ENCODE assay signal across 17 cellular contexts in genomic region chr1:94636625-94637024, GRCh38.
DNase-seq lines count a peak whose midpoint lies in the region; ATAC-seq, FAIRE-seq and TF ChIP-seq lines count a peak whose summit lies in the region.
"Had no signal": no experiment of that assay in that cellular context is flagged by ENCODE, and none has a peak within 500 bp of the region (broad histone marks: within the 10 kb centered on the region; RNA-seq: fewer than 3 reads in every experiment).

No MANE protein-coding gene starts in this region.

- H3K4me1 Mint-ChIP-seq in activated T-helper 2 cell treated with anti-CD3 and anti-CD28 coated beads, Interferon-gamma antibody, Interleukin-2, Interleukin-4, amounts not matched to agents 10 μg/mL and 5 μg/mL and 100 μg/mL, durations not matched to agents 14 hours and 24 hours and 36 hours (ENCODE audit: low read depth), result no peaks in the 10 kb centered on the region
- H3K4me1 Mint-ChIP-seq: activated CD4-positive, alpha-beta T cell treated with anti-CD3 and anti-CD28 coated beads, Interleukin-2, amount 10 ng/mL, durations not matched to agents 24 days and 14 days; natural killer cell had no signal

- TF ChIP-seq CTCF in colonic mucosa (IDR thresholded peaks at IDR 0.05), result no peak
- no peak for TF ChIP-seq CTCF in keratinocyte (optimal IDR thresholded peaks at IDR 0.05 in 1 of 3, IDR thresholded peaks at IDR 0.05 in 1 of 3, conservative IDR thresholded peaks at IDR 0.05 in 1 of 3; ENCODE audit: extremely low read depth in 1 of 3, insufficient read depth in 2 of 3, low read length in 3 of 3)
- no peak for TF ChIP-seq CTCF in HepG2 (CRISPR knock-in tag; IDR thresholded peaks at IDR 0.05)

- no peak overlapping the region for H2AFZ ChIP-seq in keratinocyte (ENCODE audit: control insufficient read depth, low read length)
- no peak overlapping the region for H2AFZ ChIP-seq in HepG2 (ENCODE audit: low read length)

- H3K9me3 ChIP-seq in colonic mucosa (no peaks in the 10 kb centered on the region), keratinocyte (ENCODE audit: control insufficient read depth, low read depth, low read length) (no peaks in the 10 kb centered on the region), HepG2 (ENCODE audit: low read length) (no peaks in the 10 kb centered on the region)
- H3K9me3 ChIP-seq: Peyer's patch had no signal

- H3K36me3 ChIP-seq in colonic mucosa (no peaks in the 10 kb centered on the region), keratinocyte (ENCODE audit: control insufficient read depth in 2 of 2, extremely low read depth in 1 of 2, insufficient read depth in 2 of 2, low read length in 2 of 2) (no peaks in the 10 kb centered on the region), HepG2 (replicated peaks in 1 of 2; ENCODE audit: control insufficient read depth in 1 of 2, insufficient read depth in 2 of 2, low read length in 2 of 2) (no peaks in the 10 kb centered on the region)
- H3K36me3 ChIP-seq: cardiac muscle cell, Peyer's patch had no signal

- H3K9me1 ChIP-seq in keratinocyte (ENCODE audit: control insufficient read depth, extremely low read depth, insufficient read depth, low read length), result no peaks in the 10 kb centered on the region

- H3K4me2 ChIP-seq in keratinocyte (ENCODE audit: control insufficient read depth, extremely low read depth, insufficient read depth, low read depth, low read length) (peak overlapping the region; percentile 25), HepG2 (ENCODE audit: low read depth, low read length) (no peak overlapping the region)

- no peak for ATAC-seq in GM21576 (IDR thresholded peaks at IDR 0.05; ENCODE audit: unreplicated experiment)
- no peak for ATAC-seq in HepG2
- ATAC-seq: natural killer cell had no signal

- no peaks in the 10 kb centered on the region for H3K9me3 Mint-ChIP-seq in activated T-helper 2 cell treated with anti-CD3 and anti-CD28 coated beads, Interferon-gamma antibody, Interleukin-2, Interleukin-4, amounts not matched to agents 10 μg/mL and 5 μg/mL and 100 μg/mL, durations not matched to agents 14 hours and 24 hours and 36 hours
- H3K9me3 Mint-ChIP-seq: activated CD4-positive, alpha-beta T cell treated with anti-CD3 and anti-CD28 coated beads, Interleukin-2, amount 10 ng/mL, durations not matched to agents 24 days and 14 days; natural killer cell had no signal

- TF ChIP-seq POLR2A in HepG2 (IDR thresholded peaks at IDR 0.05; ENCODE audit: insufficient read depth in 1 of 2, low read depth in 2 of 2, low read length in 2 of 2), result no peak

- H3K27ac ChIP-seq in colonic mucosa (peak overlapping the region; percentile 34), keratinocyte (ENCODE audit: control insufficient read depth, insufficient read depth, low read length) (peak overlapping the region; percentile 29), HepG2 (ENCODE audit: extremely low read length, insufficient read depth, low read length) (no peak overlapping the region)
- H3K27ac ChIP-seq: C4-2B, cardiac muscle cell had no signal

- in situ Hi-C loops in HepG2 (cut with HindIII; ENCODE audit: extremely low pct_ligation_motif_present, low pct_unique_long_range_greater_than_20kb), result no loop called here

- H3K27me3 ChIP-seq in colonic mucosa (no peaks in the 10 kb centered on the region), keratinocyte (ENCODE audit: control insufficient read depth, extremely low read depth, insufficient read depth, low read length) (no peaks in the 10 kb centered on the region), HepG2 (ENCODE audit: control insufficient read depth in 1 of 2, insufficient read depth in 2 of 2, low read length in 2 of 2) (no peaks in the 10 kb centered on the region)
- H3K27me3 ChIP-seq: cardiac muscle cell, Peyer's patch had no signal

- TF ChIP-seq EP300 in HepG2 (IDR thresholded peaks at IDR 0.05; ENCODE audit: low read depth in 2 of 2, low read length in 2 of 2), result no peak
- TF ChIP-seq EP300 in HepG2 (CRISPR knock-in tag; IDR thresholded peaks at IDR 0.05; ENCODE audit: borderline replicate concordance), result no peak

- H3K79me2 ChIP-seq in keratinocyte (ENCODE audit: control insufficient read depth, insufficient read depth, low read length), result no peaks in the 10 kb centered on the region
- H3K79me2 ChIP-seq in HepG2 (ENCODE audit: insufficient read depth, low read length), result no peaks in the 10 kb centered on the region

- POLR2A ChIA-PET in HepG2 (lab: Yijun Ruan, JAX), result no interaction called here

- no TSS peak for BruUV-seq in HepG2 (replicated peaks; lab: Mats Ljungman, UMichigan)

- FAIRE-seq in keratinocyte (lab: Jason Lieb, UNC), result peak; percentile 71
- FAIRE-seq in HepG2 (lab: Jason Lieb, UNC), result no peak

- H4K20me1 ChIP-seq in keratinocyte (ENCODE audit: control insufficient read depth, extremely low read depth, insufficient read depth, low read length), result no peaks in the 10 kb centered on the region
- H4K20me1 ChIP-seq in HepG2 (ENCODE audit: insufficient read depth, low read length), result no peaks in the 10 kb centered on the region

- H3K9ac ChIP-seq in colonic mucosa (ENCODE audit: low read depth in 2 of 2, low read length in 2 of 2), result no peak overlapping the region
- H3K9ac ChIP-seq in keratinocyte (ENCODE audit: control insufficient read depth, extremely low read depth, insufficient read depth, low read length), result no peak overlapping the region
- H3K9ac ChIP-seq in HepG2 (ENCODE audit: insufficient read depth, low read depth, low read length), result no peak overlapping the region

- no peak overlapping the region for H3K4me3 Mint-ChIP-seq in activated T-helper 2 cell treated with anti-CD3 and anti-CD28 coated beads, Interferon-gamma antibody, Interleukin-2, Interleukin-4, amounts not matched to agents 10 μg/mL and 5 μg/mL and 100 μg/mL, durations not matched to agents 14 hours and 24 hours and 36 hours (ENCODE audit: low read depth)
- H3K4me3 Mint-ChIP-seq: activated CD4-positive, alpha-beta T cell treated with anti-CD3 and anti-CD28 coated beads, Interleukin-2, amount 10 ng/mL, durations not matched to agents 24 days and 14 days; natural killer cell had no signal

- H3K4me3 ChIP-seq in colonic mucosa (no peak overlapping the region), keratinocyte (ENCODE audit: control insufficient read depth in 2 of 3, extremely low read depth in 1 of 3, insufficient read depth in 2 of 3, low read depth in 1 of 3, low read length in 3 of 3) (no peak overlapping the region), HepG2 (replicated peaks in 1 of 3; ENCODE audit: insufficient read depth in 1 of 3, low read depth in 2 of 3, low read length in 3 of 3) (no peak overlapping the region)
- H3K4me3 ChIP-seq: cardiac muscle cell, Peyer's patch had no signal

- no peak overlapping the region for H3K27ac Mint-ChIP-seq in activated T-helper 2 cell treated with anti-CD3 and anti-CD28 coated beads, Interferon-gamma antibody, Interleukin-2, Interleukin-4, amounts not matched to agents 10 μg/mL and 5 μg/mL and 100 μg/mL, durations not matched to agents 14 hours and 24 hours and 36 hours
- H3K27ac Mint-ChIP-seq: activated CD4-positive, alpha-beta T cell treated with anti-CD3 and anti-CD28 coated beads, Interleukin-2, amount 10 ng/mL, durations not matched to agents 24 days and 14 days; natural killer cell had no signal

- no peak for TF ChIP-seq RAD21 in HepG2 (CRISPR knock-in tag; IDR thresholded peaks at IDR 0.05)

- peaks cover 10% of the 10 kb centered on the region for H3K27me3 Mint-ChIP-seq in activated T-helper 2 cell treated with anti-CD3 and anti-CD28 coated beads, Interferon-gamma antibody, Interleukin-2, Interleukin-4, amounts not matched to agents 10 μg/mL and 5 μg/mL and 100 μg/mL, durations not matched to agents 14 hours and 24 hours and 36 hours (ENCODE audit: low read depth)

- no peaks in the 10 kb centered on the region for H3K36me3 Mint-ChIP-seq in activated T-helper 2 cell treated with anti-CD3 and anti-CD28 coated beads, Interferon-gamma antibody, Interleukin-2, Interleukin-4, amounts not matched to agents 10 μg/mL and 5 μg/mL and 100 μg/mL, durations not matched to agents 14 hours and 24 hours and 36 hours (ENCODE audit: low read depth)
- H3K36me3 Mint-ChIP-seq: natural killer cell had no signal

- CTCF ChIA-PET in HepG2 (lab: Yijun Ruan, JAX; ENCODE audit: low intra/inter-chr PET ratio, low total read pairs), result no interaction called here

- no peaks in the 10 kb centered on the region for H3K4me1 ChIP-seq in colonic mucosa
- peaks cover 34% of the 10 kb centered on the region for H3K4me1 ChIP-seq in keratinocyte (ENCODE audit: control insufficient read depth, extremely low read depth, insufficient read depth, low read length)
- H3K4me1 ChIP-seq in HepG2 (ENCODE audit: insufficient read depth, low read length), result no peaks in the 10 kb centered on the region

- DNase-seq in HCEC 1CT, result peak; percentile 79
- DNase-seq in colonic mucosa, result no peak
- DNase-seq in keratinocyte (ENCODE audit: low read depth, low spot score), result no peak
- DNase-seq in stromal cell of bone marrow (ENCODE audit: low read depth), result peak; percentile 7
- no peak for DNase-seq in activated T-helper 2 cell treated with anti-CD3 and anti-CD28 coated beads, Interferon-gamma antibody, Interleukin-2, Interleukin-4, amounts not matched to agents 10 μg/mL and 5 μg/mL and 100 μg/mL, durations not matched to agents 14 hours and 24 hours and 36 hours (ENCODE audit: low spot score)
- no peak for DNase-seq in HepG2 (ENCODE audit: low spot score)
- DNase-seq: activated CD4-positive, alpha-beta T cell treated with anti-CD3 and anti-CD28 coated beads, Interleukin-2, amount 10 ng/mL, durations not matched to agents 24 days and 14 days; activated naive CD4-positive, alpha-beta T cell treated with anti-CD3 and anti-CD28 coated beads, Interleukin-2, amount 50 U/mL, for 16 hours; foreskin melanocyte; H7; natural killer cell; NCI-H1105 treated with DMSO at 0.1 percent for 48 hours; NCI-H774; Peyer's patch had no signal

- dilution Hi-C loops in keratinocyte (cut with MboI; ENCODE audit: extremely low pct_ligation_motif_present, low sequenced_read_pairs), result no loop called here

- 79% methylated on average over 3 of the region's 3 CpGs for WGBS in HepG2 (ENCODE audit: low lambda C conversion rate)

- intact Hi-C loops in colonic mucosa (cut with DNase I), result no loop called here
- intact Hi-C loops in activated T-helper 2 cell treated with anti-CD3 and anti-CD28 coated beads, Interferon-gamma antibody, Interleukin-2, Interleukin-4, amounts not matched to agents 10 μg/mL and 5 μg/mL and 100 μg/mL, durations not matched to agents 14 hours and 24 hours and 36 hours (cut with micrococcal nuclease), result no loop called here
- intact Hi-C loops in HepG2 (cut with micrococcal nuclease; ENCODE audit: unreplicated experiment), result no loop called here

TF ChIP-seq in HepG2, 621 proteins besides CTCF, POLR2A, EP300 and RAD21 (continues in another document):
- no peak for TF ChIP-seq ZSCAN31 (CRISPR knock-in tag; IDR thresholded peaks at IDR 0.05; ENCODE audit: low read depth)
- no peak for TF ChIP-seq RORA (CRISPR knock-in tag; IDR thresholded peaks at IDR 0.05)

Comparison
In these comparisons a context has a peak if more than half of its experiments do, and no peak if none do; other contexts are left out.
1. DNase-seq: peak in HCEC 1CT (single experiment) and stromal cell of bone marrow (single experiment); none in colonic mucosa (single experiment), keratinocyte (single experiment), activated T-helper 2 cell treated with anti-CD3 and anti-CD28 coated beads, Interferon-gamma antibody, Interleukin-2, Interleukin-4, amounts not matched to agents 10 μg/mL and 5 μg/mL and 100 μg/mL, durations not matched to agents 14 hours and 24 hours and 36 hours (single experiment) and HepG2 (single experiment).